Comparison of ENCODE assay signal across 8 cellular contexts in the genomic region with DNA sequence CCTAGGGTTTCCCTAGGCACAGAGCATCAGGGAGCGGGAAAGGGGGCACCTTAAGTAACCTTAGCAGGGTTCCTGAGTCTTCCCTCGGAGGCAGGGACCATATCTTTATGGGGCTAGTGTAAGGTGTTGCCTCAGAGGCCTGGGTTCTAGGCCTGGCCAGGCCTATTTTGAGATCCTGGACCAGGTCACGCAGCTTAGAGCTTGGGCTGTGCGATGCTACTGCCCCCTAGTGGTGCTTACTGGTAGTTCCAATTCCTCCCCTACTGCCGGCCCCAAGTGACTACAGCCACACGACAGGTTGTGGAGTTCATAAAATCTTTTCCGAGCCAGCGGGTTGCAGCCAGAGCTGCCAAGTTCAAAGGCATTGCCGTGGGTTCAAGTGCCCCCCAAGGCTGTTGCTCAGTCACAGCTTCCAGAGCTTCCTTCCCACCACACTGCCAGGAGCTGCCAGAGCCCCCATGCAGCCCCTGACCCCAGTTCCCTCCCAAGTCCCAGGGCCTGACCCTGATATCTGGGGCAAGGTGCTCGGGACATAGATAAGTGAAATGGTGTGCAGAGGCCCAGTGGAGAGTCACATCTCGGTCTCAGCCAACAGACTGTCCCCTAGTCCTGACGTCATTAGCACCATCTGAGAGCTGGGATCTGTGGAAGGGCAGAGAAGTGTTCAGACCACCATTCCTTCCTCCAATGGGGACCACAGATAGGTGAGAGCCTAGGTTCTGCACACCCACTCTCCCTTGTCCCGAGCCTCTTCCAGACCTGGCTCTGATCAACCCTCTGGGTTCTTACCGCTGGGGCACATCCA. TPM values are rescaled to one million over a fixed set of nuclear protein-coding genes. Genes with fewer than 3 reads are reported as not detected.
A peak's percentile ranks its signal among the peaks of the same experiment; 100 is the strongest.
DNase-seq lines count a peak whose midpoint lies in the region; ATAC-seq and TF ChIP-seq lines count a peak whose summit lies in the region.

No MANE protein-coding gene starts in this region.

- no peaks in the 10 kb centered on the region for H3F3A ChIP-seq in neural cell (ENCODE audit: insufficient read depth, low read length, poor library complexity, severe bottlenecking)

- no peaks in the 10 kb centered on the region for H3K27me3 ChIP-seq in neural cell (ENCODE audit: insufficient read depth, low read depth, low read length)

- TF ChIP-seq EP300 in neural cell (conservative IDR thresholded peaks at IDR 0.05; ENCODE audit: poor library complexity, severe bottlenecking) = no peak

- H3K4me3 ChIP-seq in fibroblast of mammary gland (ENCODE audit: control insufficient read depth, low read depth, low read length) (no peak overlapping the region), neural cell (ENCODE audit: low read length) (no peak overlapping the region)

- TF ChIP-seq CTCF in fibroblast of mammary gland (conservative IDR thresholded peaks at IDR 0.05; ENCODE audit: control insufficient read depth, insufficient read depth, low read depth, low read length) = peak; percentile 98
- TF ChIP-seq CTCF in neural cell (IDR thresholded peaks at IDR 0.05; ENCODE audit: poor library complexity, severe bottlenecking) = peak; percentile 96

- peak; percentile 58 for ATAC-seq in GM18868 (IDR thresholded peaks at IDR 0.05; ENCODE audit: unreplicated experiment)
- ATAC-seq in stimulated activated naive CD8-positive, alpha-beta T cell treated with anti-CD3 and anti-CD28 coated beads, Interleukin-15, amount 100 ng/mL, for 72 hours = peak; percentile 79

- no peak overlapping the region for H2AFZ ChIP-seq in neural cell (ENCODE audit: low read depth, low read length)

- DNase-seq in AG08395 (ENCODE audit: low spot score) (peak; percentile 84), Kasumi-1 (lab: John Stamatoyannopoulos, UW) (peak; percentile 75 to 80), RKO (ENCODE audit: low spot score) (peak; percentile 75), fibroblast of mammary gland (ENCODE audit: low read depth) (peak; percentile 84)
- DNase-seq in activated T-cell treated with anti-CD3 and anti-CD28 coated beads, Interleukin-2, amount 50 U/mL, for 48 hours = peak; percentile 86 to 87
- DNase-seq in stimulated activated naive CD8-positive, alpha-beta T cell treated with anti-CD3 and anti-CD28 coated beads, Interleukin-15, amount 100 ng/mL, for 72 hours = peak; percentile 81 to 84

- no peak overlapping the region for H3K27ac ChIP-seq in neural cell (ENCODE audit: low read length)

- no peak overlapping the region for H3K4me2 ChIP-seq in neural cell (ENCODE audit: low read length)

- H3K36me3 ChIP-seq in neural cell (ENCODE audit: insufficient read depth, low read length) = peaks cover 5% of the 10 kb centered on the region

- peak; percentile 90 for TF ChIP-seq RAD21 in neural cell (conservative IDR thresholded peaks at IDR 0.05)

- no peak overlapping the region for H3K9ac ChIP-seq in neural cell (ENCODE audit: low read length)

- no peaks in the 10 kb centered on the region for H3K9me2 ChIP-seq in neural cell (ENCODE audit: insufficient read depth, low read length)

- H3K9me3 Mint-ChIP-seq in stimulated activated naive CD8-positive, alpha-beta T cell treated with anti-CD3 and anti-CD28 coated beads, Interleukin-15, amount 100 ng/mL, for 72 hours = no peaks in the 10 kb centered on the region

- no peaks in the 10 kb centered on the region for H4K20me1 ChIP-seq in neural cell (ENCODE audit: insufficient read depth)

- peaks cover 26% of the 10 kb centered on the region for H3K27me3 Mint-ChIP-seq in stimulated activated naive CD8-positive, alpha-beta T cell treated with anti-CD3 and anti-CD28 coated beads, Interleukin-15, amount 100 ng/mL, for 72 hours

- peak overlapping the region in 1 of 2 donors; percentile 68 for H3K27ac Mint-ChIP-seq in stimulated activated naive CD8-positive, alpha-beta T cell treated with anti-CD3 and anti-CD28 coated beads, Interleukin-15, amount 100 ng/mL, for 72 hours

- H3K4me3 Mint-ChIP-seq in stimulated activated naive CD8-positive, alpha-beta T cell treated with anti-CD3 and anti-CD28 coated beads, Interleukin-15, amount 100 ng/mL, for 72 hours = no peak overlapping the region

- H3K79me2 ChIP-seq in neural cell (replicated peaks; ENCODE audit: insufficient read depth, low read length) = no peaks in the 10 kb centered on the region

- no peaks in the 10 kb centered on the region for H3K9me3 ChIP-seq in neural cell (ENCODE audit: low read length)

- H3K4me1 Mint-ChIP-seq in stimulated activated naive CD8-positive, alpha-beta T cell treated with anti-CD3 and anti-CD28 coated beads, Interleukin-15, amount 100 ng/mL, for 72 hours = peaks cover 29% of the 10 kb centered on the region

TF ChIP-seq in neural cell, 6 proteins besides CTCF, POLR2A, EP300 and RAD21:
- TF ChIP-seq EZH2 (IDR thresholded peaks at IDR 0.05; ENCODE audit: borderline replicate concordance, insufficient read depth, low read length, poor library complexity, severe bottlenecking) = no peak
- no peak for TF ChIP-seq POLR2AphosphoS5 (IDR thresholded peaks at IDR 0.05)
- TF ChIP-seq, protein P1, sequence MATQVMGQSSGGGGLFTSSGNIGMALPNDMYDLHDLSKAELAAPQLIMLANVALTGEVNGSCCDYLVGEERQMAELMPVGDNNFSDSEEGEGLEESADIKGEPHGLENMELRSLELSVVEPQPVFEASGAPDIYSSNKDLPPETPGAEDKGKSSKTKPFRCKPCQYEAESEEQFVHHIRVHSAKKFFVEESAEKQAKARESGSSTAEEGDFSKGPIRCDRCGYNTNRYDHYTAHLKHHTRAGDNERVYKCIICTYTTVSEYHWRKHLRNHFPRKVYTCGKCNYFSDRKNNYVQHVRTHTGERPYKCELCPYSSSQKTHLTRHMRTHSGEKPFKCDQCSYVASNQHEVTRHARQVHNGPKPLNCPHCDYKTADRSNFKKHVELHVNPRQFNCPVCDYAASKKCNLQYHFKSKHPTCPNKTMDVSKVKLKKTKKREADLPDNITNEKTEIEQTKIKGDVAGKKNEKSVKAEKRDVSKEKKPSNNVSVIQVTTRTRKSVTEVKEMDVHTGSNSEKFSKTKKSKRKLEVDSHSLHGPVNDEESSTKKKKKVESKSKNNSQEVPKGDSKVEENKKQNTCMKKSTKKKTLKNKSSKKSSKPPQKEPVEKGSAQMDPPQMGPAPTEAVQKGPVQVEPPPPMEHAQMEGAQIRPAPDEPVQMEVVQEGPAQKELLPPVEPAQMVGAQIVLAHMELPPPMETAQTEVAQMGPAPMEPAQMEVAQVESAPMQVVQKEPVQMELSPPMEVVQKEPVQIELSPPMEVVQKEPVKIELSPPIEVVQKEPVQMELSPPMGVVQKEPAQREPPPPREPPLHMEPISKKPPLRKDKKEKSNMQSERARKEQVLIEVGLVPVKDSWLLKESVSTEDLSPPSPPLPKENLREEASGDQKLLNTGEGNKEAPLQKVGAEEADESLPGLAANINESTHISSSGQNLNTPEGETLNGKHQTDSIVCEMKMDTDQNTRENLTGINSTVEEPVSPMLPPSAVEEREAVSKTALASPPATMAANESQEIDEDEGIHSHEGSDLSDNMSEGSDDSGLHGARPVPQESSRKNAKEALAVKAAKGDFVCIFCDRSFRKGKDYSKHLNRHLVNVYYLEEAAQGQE (IDR thresholded peaks at IDR 0.05; ENCODE audit: borderline replicate concordance) = no peak
- TF ChIP-seq SMC3 (conservative IDR thresholded peaks at IDR 0.05; ENCODE audit: poor library complexity) = peak; percentile 85
- TF ChIP-seq TAF1 (IDR thresholded peaks at IDR 0.05; ENCODE audit: low read depth) = no peak
- no peak for TF ChIP-seq MXI1 (conservative IDR thresholded peaks at IDR 0.05; ENCODE audit: poor library complexity, severe bottlenecking)

RNA-seq across cellular contexts. Expression of a gene that starts 3.3 kb away (rescaled TPM):
- polyA plus RNA-seq in neural cell = 4.7 and 6.9 TPM in 2 replicates
- 3.5 and 4.9 TPM in 2 replicates for polyA minus RNA-seq in neural cell

RNA-seq across cellular contexts. Expression of a gene that starts 9.9 kb away (rescaled TPM):
- 236 and 244 TPM in 2 replicates for polyA plus RNA-seq in neural cell
- 99.9 and 104 TPM in 2 replicates for polyA minus RNA-seq in neural cell

RNA-seq across cellular contexts. Expression of a gene that starts 10.0 kb away (rescaled TPM):
- polyA plus RNA-seq in neural cell = 62.0 and 88.7 TPM in 2 replicates
- 28.5 and 31.4 TPM in 2 replicates for polyA minus RNA-seq in neural cell

RNA-seq across cellular contexts. Expression of a gene that starts 29.5 kb away (rescaled TPM):
- 11.4 and 12.6 TPM in 2 replicates for polyA plus RNA-seq in neural cell
- 9.1 and 11.4 TPM in 2 replicates for polyA minus RNA-seq in neural cell

RNA-seq across cellular contexts. Expression of a gene that starts 51.5 kb away (rescaled TPM):
- polyA plus RNA-seq in neural cell = 17.2 and 19.8 TPM in 2 replicates
- polyA minus RNA-seq in neural cell = 12.8 and 15.3 TPM in 2 replicates
